ENCODE assay signal across 9 cellular contexts in the genomic region with DNA sequence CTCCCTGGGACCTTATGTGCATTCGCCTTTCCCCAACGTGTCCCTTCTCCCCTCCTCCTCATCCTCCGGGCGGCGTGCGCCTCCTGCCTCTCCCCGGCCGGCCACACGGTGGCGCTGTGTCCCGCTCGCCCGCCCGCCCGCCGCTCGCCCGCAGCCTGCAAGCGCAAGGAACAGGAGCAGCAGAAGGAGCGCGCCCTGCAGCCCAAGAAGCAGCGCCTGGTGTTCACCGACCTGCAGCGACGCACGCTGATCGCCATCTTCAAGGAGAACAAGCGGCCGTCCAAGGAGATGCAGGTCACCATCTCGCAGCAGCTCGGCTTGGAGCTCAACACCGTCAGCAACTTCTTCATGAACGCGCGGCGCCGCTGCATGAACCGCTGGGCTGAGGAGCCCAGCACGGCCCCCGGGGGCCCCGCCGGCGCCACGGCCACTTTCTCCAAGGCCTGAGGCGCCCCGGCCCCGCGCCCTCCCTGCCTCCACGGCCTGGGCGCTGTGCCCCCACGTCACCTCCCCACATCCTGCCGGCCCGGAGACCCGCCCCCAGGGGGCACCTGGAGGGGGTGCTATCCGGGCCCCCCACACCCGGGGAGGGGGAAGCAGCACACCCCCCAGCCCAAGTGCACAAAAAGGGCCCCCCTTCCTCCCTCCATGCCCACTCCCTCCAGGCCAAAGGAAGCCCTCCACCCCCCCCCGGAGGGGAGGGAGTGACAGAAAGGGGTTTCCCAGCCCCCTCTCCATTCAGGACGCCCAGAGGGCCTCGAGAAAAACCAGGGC. TPM values are rescaled to one million over a fixed set of nuclear protein-coding genes. Genes with fewer than 3 reads are reported as not detected.
A peak's percentile ranks its signal among the peaks of the same experiment; 100 is the strongest.
DNase-seq lines count a peak whose midpoint lies in the region; TF ChIP-seq lines count a peak whose summit lies in the region.
"Had no signal": no experiment of that assay in that cellular context is flagged by ENCODE, and none has a peak within 500 bp of the region (broad histone marks: within the 10 kb centered on the region; RNA-seq: fewer than 3 reads in every experiment).

No MANE protein-coding gene starts in this region.

- H3K36me3 ChIP-seq in spleen (peaks cover 0 to 4% (median 0%) of the 10 kb centered on the region in 6 donors), uterus (no peaks in the 10 kb centered on the region)

- TF ChIP-seq CTCF in spleen (IDR thresholded peaks at IDR 0.05 in 8 of 11, conservative IDR thresholded peaks at IDR 0.05 in 3 of 11) = peak in 10 of 11 experiments; percentile 17 to 69 (median 46)
- TF ChIP-seq CTCF in uterus (IDR thresholded peaks at IDR 0.05) = peak in 1 of 4 experiments; percentile 12

- TF ChIP-seq POLR2A in erythroblast (IDR thresholded peaks at IDR 0.05; ENCODE audit: low read length) (no peak), spleen (IDR thresholded peaks at IDR 0.05) (no peak), uterus (IDR thresholded peaks at IDR 0.05) (no peak)

- DNase-seq in activated CD8-positive, alpha-beta memory T cell treated with anti-CD3 and anti-CD28 coated beads, Interleukin-2, amount 50 U/mL, for 48 hours = peak; percentile 80
- no peak for DNase-seq in activated CD8-positive, alpha-beta memory T cell treated with anti-CD3 and anti-CD28 coated beads, Interleukin-2, amount 50 U/mL, for 4 hours
- peak; percentile 48 for DNase-seq in NCI-H82 treated with DMSO at 0.1 percent for 48 hours (lab: John Stamatoyannopoulos, UW; ENCODE audit: unreplicated experiment)
- DNase-seq in erythroblast (lab: John Stamatoyannopoulos, UW) = peak; percentile 61 to 66
- DNase-seq in spleen = no peak
- DNase-seq in SHP77 (lab: John Stamatoyannopoulos, UW) = no peak
- no peak for DNase-seq in uterus
- DNase-seq in NCI-H187 treated with DMSO at 0.1 percent for 48 hours (lab: John Stamatoyannopoulos, UW) = no peak

- H3K4me3 ChIP-seq in spleen (peak overlapping the region in 1 of 8 donors; percentile 24), uterus (no peak overlapping the region)

- H3K9me3 ChIP-seq in spleen (peaks cover 0 to 32% (median 21%) of the 10 kb centered on the region in 8 donors), uterus (peaks cover 0 to 8% of the 10 kb centered on the region in 2 donors)

- intact Hi-C loops in spleen (cut with DNase I; ENCODE audit: low total_unique reads) (no loop called here), uterus (cut with DNase I; ENCODE audit: low total_unique reads) (no loop called here)

- H3K27me3 ChIP-seq in spleen (replicated peaks in 1 of 7) = peaks cover 12 to 98% (median 74%) of the 10 kb centered on the region in 7 donors
- H3K27me3 ChIP-seq in uterus = peaks cover 11 to 46% of the 10 kb centered on the region in 2 donors

- WGBS in spleen, 5 donors = 12 to 13% (median 12%) methylated on average over 33 to 59 of the region's 59 CpGs

- H3K4me1 ChIP-seq in spleen (peaks cover 0 to 11% (median 4%) of the 10 kb centered on the region in 6 donors), uterus (no peaks in the 10 kb centered on the region)

- no peak overlapping the region for H3K27ac ChIP-seq in spleen
- no peak overlapping the region for H3K27ac ChIP-seq in uterus

RNA-seq across cellular contexts. Expression of gene ONECUT3, which starts 21.9 kb away (rescaled TPM):
- total RNA-seq in spleen = not detected
- polyA plus RNA-seq in spleen = not detected
- not detected for total RNA-seq in uterus
- total RNA-seq: glomerular endothelial cell had no signal

RNA-seq across cellular contexts. Expression of gene ATP8B3, which starts 36.9 kb away (rescaled TPM):
- 10 to 100 TPM in 1 of 7 donors, 1 to 10 TPM in 6; 5.4 to 10.1 (median 7.3) TPM for total RNA-seq in spleen
- 1 to 10 TPM; 1.9 to 3.9 (median 2.3) TPM for polyA plus RNA-seq in spleen
- total RNA-seq in uterus = 1 to 10 TPM in 3 of 4 donors, not detected in 1; 1.0 to 3.3 (median 1.7) TPM

Comparison
In these comparisons a context has a peak if more than half of its experiments do, and no peak if none do; other contexts are left out.
1. DNase-seq: peak in activated CD8-positive, alpha-beta memory T cell treated with anti-CD3 and anti-CD28 coated beads, Interleukin-2, amount 50 U/mL, for 48 hours (single experiment), NCI-H82 treated with DMSO at 0.1 percent for 48 hours (single experiment) and erythroblast (2 of 2); none in activated CD8-positive, alpha-beta memory T cell treated with anti-CD3 and anti-CD28 coated beads, Interleukin-2, amount 50 U/mL, for 4 hours (single experiment), spleen (single experiment), SHP77 (0 of 2), uterus (0 of 2) and NCI-H187 treated with DMSO at 0.1 percent for 48 hours (single experiment).